In the genomic region with DNA sequence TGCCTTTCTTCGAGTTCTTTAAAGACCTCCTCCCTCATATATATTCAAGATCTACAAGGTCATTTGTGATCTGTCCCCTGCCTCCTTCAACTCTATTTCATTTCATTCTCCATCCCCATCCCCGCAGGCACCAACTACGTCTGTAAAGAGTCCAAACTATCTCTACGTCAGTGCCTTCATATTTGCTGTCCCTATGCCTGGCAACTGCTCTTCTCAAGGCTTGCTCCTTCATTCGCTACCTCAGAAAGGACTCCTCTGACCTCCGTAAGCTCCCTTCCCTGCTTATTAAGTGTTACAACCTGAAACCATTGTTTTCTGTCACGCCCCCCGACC, we compare ENCODE assay signal across 8 cellular contexts. TPM values are rescaled to one million over a fixed set of nuclear protein-coding genes. Genes with fewer than 3 reads are reported as not detected.
A peak's percentile ranks its signal among the peaks of the same experiment; 100 is the strongest.
DNase-seq lines count a peak whose midpoint lies in the region; ATAC-seq and TF ChIP-seq lines count a peak whose summit lies in the region.

No MANE protein-coding gene starts in this region.

- CTCF ChIA-PET in activated CD8-positive, alpha-beta memory T cell treated with anti-CD3 and anti-CD28 coated beads, Interleukin-2, amount 10 ng/mL, durations not matched to agents 7 days and 5 days (lab: Charles Lee) = interaction anchor here (0.6 to 2.2 kb wide), 2 partner anchors 22 to 33 kb away, joined by 3 to 7 read pairs; no protein-coding TSS in a partner anchor
- CTCF ChIA-PET in SK-N-SH (lab: Yijun Ruan, JAX) = interaction anchor here (3.1 kb wide), 1 partner anchor 15 kb away, joined by 12 read pairs; no protein-coding TSS in a partner anchor

- peaks cover 66% of the 10 kb centered on the region for H3K4me1 Mint-ChIP-seq in activated CD8-positive, alpha-beta memory T cell treated with anti-CD3 and anti-CD28 coated beads, Interleukin-2, amount 10 ng/mL, durations not matched to agents 7 days and 5 days

- H3K27ac ChIP-seq in SK-N-SH (ENCODE audit: low read depth in 2 of 2, low read length in 1 of 2) (peak overlapping the region; percentile 51 to 65; a peak in 2 of 4 replicates), prostate gland (no peak overlapping the region)

- TF ChIP-seq EP300 in SK-N-SH (IDR thresholded peaks at IDR 0.05; ENCODE audit: borderline replicate concordance in 1 of 2, low read depth in 1 of 2, low read length in 1 of 2) = no peak

- H3K79me2 ChIP-seq in SK-N-SH (ENCODE audit: insufficient read depth) = peaks cover 69% of the 10 kb centered on the region

- no peaks in the 10 kb centered on the region for H3K9me3 Mint-ChIP-seq in activated CD8-positive, alpha-beta memory T cell treated with anti-CD3 and anti-CD28 coated beads, Interleukin-2, amount 10 ng/mL, durations not matched to agents 7 days and 5 days (ENCODE audit: low read depth)

- H3K27ac Mint-ChIP-seq in activated CD8-positive, alpha-beta memory T cell treated with anti-CD3 and anti-CD28 coated beads, Interleukin-2, amount 10 ng/mL, durations not matched to agents 7 days and 5 days = peak overlapping the region; percentile 98

- peak; percentile 2 for ATAC-seq in activated CD8-positive, alpha-beta memory T cell treated with anti-CD3 and anti-CD28 coated beads, Interleukin-2, amount 10 ng/mL, durations not matched to agents 7 days and 5 days
- no peak for ATAC-seq in GM21529 (IDR thresholded peaks at IDR 0.05; ENCODE audit: unreplicated experiment)
- no peak for ATAC-seq in HG03108 (IDR thresholded peaks at IDR 0.05; ENCODE audit: unreplicated experiment)

- peaks cover 48% of the 10 kb centered on the region for H3K36me3 Mint-ChIP-seq in activated CD8-positive, alpha-beta memory T cell treated with anti-CD3 and anti-CD28 coated beads, Interleukin-2, amount 10 ng/mL, durations not matched to agents 7 days and 5 days

- H3K27me3 ChIP-seq in SK-N-SH (ENCODE audit: insufficient read depth) = no peaks in the 10 kb centered on the region
- no peaks in the 10 kb centered on the region for H3K27me3 ChIP-seq in prostate gland (replicated peaks; ENCODE audit: insufficient read depth)

- peaks cover 28 to 36% of the 10 kb centered on the region in 2 experiments for H3K36me3 ChIP-seq in SK-N-SH (replicated peaks in 1 of 2; ENCODE audit: control insufficient read depth in 1 of 2, insufficient read depth in 2 of 2, low read length in 1 of 2)
- H3K36me3 ChIP-seq in prostate gland = no peaks in the 10 kb centered on the region

- H3K9me3 ChIP-seq in SK-N-SH = no peaks in the 10 kb centered on the region
- no peaks in the 10 kb centered on the region for H3K9me3 ChIP-seq in prostate gland

- H2AFZ ChIP-seq in SK-N-SH (ENCODE audit: low read depth) = no peak overlapping the region

- POLR2A ChIA-PET in SK-N-SH (lab: Yijun Ruan, JAX) = interaction anchor here (2.2 kb wide), 1 partner anchor 40 kb away, joined by 21 read pairs; a partner anchor contains a TSS

- peak overlapping the region; percentile 90 to 99 for H3K4me3 ChIP-seq in SK-N-SH (ENCODE audit: low read depth in 2 of 2, low read length in 1 of 2)
- peak overlapping the region; percentile 43 to 81 for H3K4me3 ChIP-seq in prostate gland

- peak overlapping the region; percentile 88 for H3K4me2 ChIP-seq in SK-N-SH

- H3F3A ChIP-seq in SK-N-SH (replicated peaks; ENCODE audit: insufficient read depth) = peaks cover 14% of the 10 kb centered on the region

- H4K20me1 ChIP-seq in SK-N-SH (ENCODE audit: insufficient read depth) = no peaks in the 10 kb centered on the region

- TF ChIP-seq RAD21 in SK-N-SH (IDR thresholded peaks at IDR 0.05; ENCODE audit: low read length) = no peak

- intact Hi-C loops in prostate gland (cut with DNase I) = no loop called here

- peak overlapping the region; percentile 79 for H3K9ac ChIP-seq in SK-N-SH

- H3K4me3 Mint-ChIP-seq in activated CD8-positive, alpha-beta memory T cell treated with anti-CD3 and anti-CD28 coated beads, Interleukin-2, amount 10 ng/mL, durations not matched to agents 7 days and 5 days = peak overlapping the region; percentile 85

- no peaks in the 10 kb centered on the region for H3K27me3 Mint-ChIP-seq in activated CD8-positive, alpha-beta memory T cell treated with anti-CD3 and anti-CD28 coated beads, Interleukin-2, amount 10 ng/mL, durations not matched to agents 7 days and 5 days

- H3K9me2 ChIP-seq in SK-N-SH = no peaks in the 10 kb centered on the region

- DNase-seq in activated CD8-positive, alpha-beta memory T cell treated with anti-CD3 and anti-CD28 coated beads, Interleukin-2, amount 10 ng/mL, durations not matched to agents 7 days and 5 days = no peak
- no peak for DNase-seq in activated CD8-positive, alpha-beta memory T cell treated with anti-CD3 and anti-CD28 coated beads, Interleukin-2, amount 50 U/mL, for 48 hours
- DNase-seq in SK-N-SH (peak; percentile 20), fibroblast of peridontal ligament (ENCODE audit: extremely low read depth) (peak; percentile 47), prostate gland (ENCODE audit: low spot score) (no peak), UCSD-AML1 (lab: John Stamatoyannopoulos, UW; ENCODE audit: unreplicated experiment) (no peak)

- no peak for TF ChIP-seq CTCF in SK-N-SH (IDR thresholded peaks at IDR 0.05)
- no peak for TF ChIP-seq CTCF in prostate gland (IDR thresholded peaks at IDR 0.05)

- WGBS in SK-N-SH (ENCODE audit: low lambda C conversion rate) = under 1% methylated on average over 8 of the region's 8 CpGs
- WGBS in prostate gland = 2% methylated on average over 8 of the region's 8 CpGs

- H3K4me1 ChIP-seq in SK-N-SH (ENCODE audit: control insufficient read depth in 1 of 2, insufficient read depth in 2 of 2, low read depth in 1 of 2, low read length in 1 of 2) (peaks cover 6 to 16% of the 10 kb centered on the region in 2 experiments; a peak in 3 of 4 replicates), prostate gland (replicated peaks) (no peaks in the 10 kb centered on the region)

- TF ChIP-seq POLR2A in prostate gland (IDR thresholded peaks at IDR 0.05) = no peak

TF ChIP-seq in SK-N-SH, 30 proteins besides CTCF, POLR2A, EP300 and RAD21 (continues in another document):
- TF ChIP-seq, protein P1, sequence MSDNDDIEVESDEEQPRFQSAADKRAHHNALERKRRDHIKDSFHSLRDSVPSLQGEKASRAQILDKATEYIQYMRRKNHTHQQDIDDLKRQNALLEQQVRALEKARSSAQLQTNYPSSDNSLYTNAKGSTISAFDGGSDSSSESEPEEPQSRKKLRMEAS (IDR thresholded peaks at IDR 0.05; ENCODE audit: low read depth) = no peak
- TF ChIP-seq SIN3A (IDR thresholded peaks at IDR 0.05; ENCODE audit: borderline replicate concordance, low read depth, low read length) (no peak), MEF2A (IDR thresholded peaks at IDR 0.05; ENCODE audit: borderline replicate concordance, low read depth) (no peak), ELF1 (IDR thresholded peaks at IDR 0.05) (no peak), TAF1 (IDR thresholded peaks at IDR 0.05; ENCODE audit: borderline replicate concordance, low read depth, low read length) (no peak), RFX5 (IDR thresholded peaks at IDR 0.05; ENCODE audit: low read length) (no peak), EZH2phosphoT487 (IDR thresholded peaks at IDR 0.05; ENCODE audit: borderline replicate concordance, low read depth) (no peak), RXRA (IDR thresholded peaks at IDR 0.05; ENCODE audit: borderline replicate concordance, low read depth) (no peak), TCF12 (IDR thresholded peaks at IDR 0.05) (no peak), FOXJ3 (CRISPR knock-in tag; IDR thresholded peaks at IDR 0.05) (no peak), TEAD4 (IDR thresholded peaks at IDR 0.05; ENCODE audit: borderline replicate concordance, insufficient read depth) (no peak), NRF1 (IDR thresholded peaks at IDR 0.05; ENCODE audit: low read depth, low read length) (no peak)
- TF ChIP-seq, protein P2, sequence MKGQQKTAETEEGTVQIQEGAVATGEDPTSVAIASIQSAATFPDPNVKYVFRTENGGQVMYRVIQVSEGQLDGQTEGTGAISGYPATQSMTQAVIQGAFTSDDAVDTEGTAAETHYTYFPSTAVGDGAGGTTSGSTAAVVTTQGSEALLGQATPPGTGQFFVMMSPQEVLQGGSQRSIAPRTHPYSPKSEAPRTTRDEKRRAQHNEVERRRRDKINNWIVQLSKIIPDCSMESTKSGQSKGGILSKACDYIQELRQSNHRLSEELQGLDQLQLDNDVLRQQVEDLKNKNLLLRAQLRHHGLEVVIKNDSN (IDR thresholded peaks at IDR 0.05; ENCODE audit: borderline replicate concordance, low read depth) = no peak
- TF ChIP-seq, protein P3, sequence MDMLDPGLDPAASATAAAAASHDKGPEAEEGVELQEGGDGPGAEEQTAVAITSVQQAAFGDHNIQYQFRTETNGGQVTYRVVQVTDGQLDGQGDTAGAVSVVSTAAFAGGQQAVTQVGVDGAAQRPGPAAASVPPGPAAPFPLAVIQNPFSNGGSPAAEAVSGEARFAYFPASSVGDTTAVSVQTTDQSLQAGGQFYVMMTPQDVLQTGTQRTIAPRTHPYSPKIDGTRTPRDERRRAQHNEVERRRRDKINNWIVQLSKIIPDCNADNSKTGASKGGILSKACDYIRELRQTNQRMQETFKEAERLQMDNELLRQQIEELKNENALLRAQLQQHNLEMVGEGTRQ (IDR thresholded peaks at IDR 0.05; ENCODE audit: borderline replicate concordance, low read depth, low read length) = no peak

RNA-seq across cellular contexts. Expression of a gene that starts 0.7 kb away (rescaled TPM):
- 10 to 100 TPM; 35.3 to 40.3 TPM for total RNA-seq in activated CD8-positive, alpha-beta memory T cell treated with anti-CD3 and anti-CD28 coated beads, Interleukin-2, amount 10 ng/mL, durations not matched to agents 7 days and 5 days
- polyA plus RNA-seq in SK-N-SH (2012; rRNA removed) = 7.4 and 9.1 TPM in 2 replicates
- 16.7 and 33.6 TPM in 2 replicates for polyA plus RNA-seq in SK-N-SH (2012; cell fraction: cytosol; rRNA removed)
- polyA plus RNA-seq in SK-N-SH (2012; cell fraction: nucleus; rRNA removed) = 1.3 and 2.8 TPM in 2 replicates
- total RNA-seq in prostate gland = 10 to 100 TPM; 11.0 to 17.6 TPM

RNA-seq across cellular contexts. Expression of a gene that starts 39.9 kb away (rescaled TPM):
- total RNA-seq in activated CD8-positive, alpha-beta memory T cell treated with anti-CD3 and anti-CD28 coated beads, Interleukin-2, amount 10 ng/mL, durations not matched to agents 7 days and 5 days = 10 to 100 TPM; 50.5 to 64.5 TPM
- 68.5 and 94.6 TPM in 2 replicates for polyA plus RNA-seq in SK-N-SH (2012; rRNA removed)
- 88.9 and 103 TPM in 2 replicates for polyA plus RNA-seq in SK-N-SH (2012; cell fraction: cytosol; rRNA removed)
- polyA plus RNA-seq in SK-N-SH (2012; cell fraction: nucleus; rRNA removed) = 22.3 and 35.3 TPM in 2 replicates
- total RNA-seq in prostate gland = 100 to 1,000 TPM; 242 to 337 TPM

RNA-seq across cellular contexts. Expression of a gene that starts 59.1 kb away (rescaled TPM):
- under 1 TPM; 0.20 to 0.52 TPM for total RNA-seq in activated CD8-positive, alpha-beta memory T cell treated with anti-CD3 and anti-CD28 coated beads, Interleukin-2, amount 10 ng/mL, durations not matched to agents 7 days and 5 days
- not detected in 2 replicates for polyA plus RNA-seq in SK-N-SH (2012; rRNA removed)
- not detected in 2 replicates for polyA plus RNA-seq in SK-N-SH (2012; cell fraction: cytosol; rRNA removed)
- not detected in 2 replicates for polyA plus RNA-seq in SK-N-SH (2012; cell fraction: nucleus; rRNA removed)
- 1 to 10 TPM; 4.5 to 9.5 TPM for total RNA-seq in prostate gland

Comparison
In these comparisons a context has a peak if more than half of its experiments do, and no peak if none do; other contexts are left out.
1. DNase-seq: peak in SK-N-SH (single experiment) and fibroblast of peridontal ligament (single experiment); none in activated CD8-positive, alpha-beta memory T cell treated with anti-CD3 and anti-CD28 coated beads, Interleukin-2, amount 10 ng/mL, durations not matched to agents 7 days and 5 days (single experiment), activated CD8-positive, alpha-beta memory T cell treated with anti-CD3 and anti-CD28 coated beads, Interleukin-2, amount 50 U/mL, for 48 hours (single experiment), prostate gland (single experiment) and UCSD-AML1 (single experiment).
2. H3K27ac ChIP-seq: peak in SK-N-SH (2 of 2); none in prostate gland (0 of 2).